18 cellular contexts compared by ENCODE assay signal in the genomic region with DNA sequence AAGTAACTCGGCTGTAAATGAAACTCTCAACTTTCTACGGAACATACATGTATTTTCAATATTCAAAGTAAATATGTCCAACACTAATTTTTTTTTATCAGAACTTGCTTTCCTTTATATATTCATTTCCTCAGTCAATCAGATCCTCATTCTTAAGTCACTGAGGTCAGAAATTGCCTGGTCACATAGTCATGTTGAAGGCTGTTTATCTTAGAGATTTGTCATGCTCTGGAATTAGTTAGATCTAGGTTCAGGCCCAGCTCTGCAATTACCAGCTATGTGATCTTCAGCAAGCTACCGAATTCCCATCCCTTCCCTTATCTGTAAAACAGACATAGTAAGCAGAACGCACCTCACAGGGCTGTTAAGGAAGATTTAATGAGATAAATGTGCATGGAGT.
DNase-seq lines count a peak whose midpoint lies in the region; ATAC-seq and TF ChIP-seq lines count a peak whose summit lies in the region.
"Had no signal": no experiment of that assay in that cellular context is flagged by ENCODE, and none has a peak within 500 bp of the region (broad histone marks: within the 10 kb centered on the region; RNA-seq: fewer than 3 reads in every experiment).

No MANE protein-coding gene starts in this region.

- H3K36me3 ChIP-seq in naive thymus-derived CD4-positive, alpha-beta T cell (ENCODE audit: control insufficient read depth in 2 of 3, insufficient read depth in 3 of 3, low read length in 3 of 3), result no peaks in the 10 kb centered on the region
- H3K36me3 ChIP-seq: BLaER1, stomach had no signal

- no peaks in the 10 kb centered on the region for H3K9me3 ChIP-seq in naive thymus-derived CD4-positive, alpha-beta T cell (ENCODE audit: control insufficient read depth in 2 of 3, low read length in 3 of 3)
- H3K9me3 ChIP-seq: BLaER1 had no signal

- H3K9me3 Mint-ChIP-seq in naive thymus-derived CD4-positive, alpha-beta T cell, result peaks cover 0 to 15% (median 3%) of the 10 kb centered on the region in 11 donors
- H3K9me3 Mint-ChIP-seq in T-helper 2 cell treated with Interferon-gamma antibody and Interleukin-4, amounts not matched to agents 5 μg/mL and 100 μg/mL, for 36 hours, result no peaks in the 10 kb centered on the region

- no peaks in the 10 kb centered on the region for H3K4me1 Mint-ChIP-seq in naive thymus-derived CD4-positive, alpha-beta T cell
- no peaks in the 10 kb centered on the region for H3K4me1 Mint-ChIP-seq in T-helper 2 cell treated with Interferon-gamma antibody and Interleukin-4, amounts not matched to agents 5 μg/mL and 100 μg/mL, for 36 hours (ENCODE audit: low read depth)

- DNase-seq in AG20443 (ENCODE audit: low spot score) (peak; percentile 42), LoVo (ENCODE audit: low spot score) (peak; percentile 25), choroid plexus epithelial cell (ENCODE audit: low read depth) (peak; percentile 54), myocyte (ENCODE audit: low read depth) (peak; percentile 46), GM10266 (ENCODE audit: extremely low spot score) (no peak), DMS53 (lab: John Stamatoyannopoulos, UW) (no peak)
- DNase-seq in naive thymus-derived CD4-positive, alpha-beta T cell, result no peak
- no peak for DNase-seq in T-helper 2 cell treated with Interferon-gamma antibody and Interleukin-4, amounts not matched to agents 5 μg/mL and 100 μg/mL, for 36 hours (ENCODE audit: low spot score)
- DNase-seq: activated CD8-positive, alpha-beta T cell treated with anti-CD3 and anti-CD28 coated beads, Interleukin-2, amount 10 ng/mL, durations not matched to agents 7 days and 5 days; activated gamma-delta T cell; DMS79; effector memory CD8-positive, alpha-beta T cell; glutamatergic neuron; islet precursor cell; NCI-H1092 treated with DMSO at 0.1 percent for 48 hours; stomach had no signal

- CTCF ChIA-PET in naive thymus-derived CD4-positive, alpha-beta T cell (lab: Charles Lee), result no interaction called here

- no peaks in the 10 kb centered on the region for H3K36me3 Mint-ChIP-seq in naive thymus-derived CD4-positive, alpha-beta T cell
- no peaks in the 10 kb centered on the region for H3K36me3 Mint-ChIP-seq in T-helper 2 cell treated with Interferon-gamma antibody and Interleukin-4, amounts not matched to agents 5 μg/mL and 100 μg/mL, for 36 hours (ENCODE audit: low read depth)

- POLR2A ChIA-PET in naive thymus-derived CD4-positive, alpha-beta T cell (lab: Charles Lee), result no interaction called here

- no peak for TF ChIP-seq CTCF in choroid plexus epithelial cell (conservative IDR thresholded peaks at IDR 0.05; ENCODE audit: low read depth, low read length)
- TF ChIP-seq CTCF in GM10266 (IDR thresholded peaks at IDR 0.05; ENCODE audit: control insufficient read depth, insufficient read depth, low read depth, missing control alignments), result no peak

- H3K4me1 ChIP-seq in naive thymus-derived CD4-positive, alpha-beta T cell (ENCODE audit: control insufficient read depth in 2 of 2, insufficient read depth in 2 of 2, low read length in 2 of 2), result no peaks in the 10 kb centered on the region
- H3K4me1 ChIP-seq: BLaER1, stomach had no signal

- H3K27ac ChIP-seq in naive thymus-derived CD4-positive, alpha-beta T cell (ENCODE audit: low read depth, low read length), result no peak overlapping the region
- H3K27ac ChIP-seq: BLaER1, stomach had no signal

- intact Hi-C loops in naive thymus-derived CD4-positive, alpha-beta T cell (cut with micrococcal nuclease), result no loop called here

- no peak overlapping the region for H3K4me3 ChIP-seq in choroid plexus epithelial cell (ENCODE audit: low read depth, low read length)
- no peak overlapping the region for H3K4me3 ChIP-seq in naive thymus-derived CD4-positive, alpha-beta T cell (ENCODE audit: low read length)
- H3K4me3 ChIP-seq: BLaER1, GM12878, stomach had no signal

- H3K27me3 ChIP-seq in naive thymus-derived CD4-positive, alpha-beta T cell (ENCODE audit: control insufficient read depth in 2 of 2, insufficient read depth in 2 of 2, low read length in 2 of 2), result no peaks in the 10 kb centered on the region
- H3K27me3 ChIP-seq: BLaER1, stomach had no signal

- H3K4me3 Mint-ChIP-seq in naive thymus-derived CD4-positive, alpha-beta T cell, result no peak overlapping the region
- H3K4me3 Mint-ChIP-seq in T-helper 2 cell treated with Interferon-gamma antibody and Interleukin-4, amounts not matched to agents 5 μg/mL and 100 μg/mL, for 36 hours, result no peak overlapping the region
- H3K4me3 Mint-ChIP-seq: activated CD8-positive, alpha-beta T cell treated with anti-CD3 and anti-CD28 coated beads, Interleukin-2, amount 10 ng/mL, durations not matched to agents 7 days and 5 days; effector memory CD8-positive, alpha-beta T cell had no signal

- no peak for ATAC-seq in naive thymus-derived CD4-positive, alpha-beta T cell
- ATAC-seq: activated CD8-positive, alpha-beta T cell treated with anti-CD3 and anti-CD28 coated beads, Interleukin-2, amount 10 ng/mL, durations not matched to agents 7 days and 5 days; effector memory CD8-positive, alpha-beta T cell; GM12878 had no signal

- no peaks in the 10 kb centered on the region for H3K27me3 Mint-ChIP-seq in naive thymus-derived CD4-positive, alpha-beta T cell
- no peaks in the 10 kb centered on the region for H3K27me3 Mint-ChIP-seq in T-helper 2 cell treated with Interferon-gamma antibody and Interleukin-4, amounts not matched to agents 5 μg/mL and 100 μg/mL, for 36 hours (ENCODE audit: low read depth)
- H3K27me3 Mint-ChIP-seq: effector memory CD8-positive, alpha-beta T cell had no signal

- H3K27ac Mint-ChIP-seq in naive thymus-derived CD4-positive, alpha-beta T cell, result no peak overlapping the region
- H3K27ac Mint-ChIP-seq in T-helper 2 cell treated with Interferon-gamma antibody and Interleukin-4, amounts not matched to agents 5 μg/mL and 100 μg/mL, for 36 hours, result no peak overlapping the region
- H3K27ac Mint-ChIP-seq: activated CD8-positive, alpha-beta T cell treated with anti-CD3 and anti-CD28 coated beads, Interleukin-2, amount 10 ng/mL, durations not matched to agents 7 days and 5 days; effector memory CD8-positive, alpha-beta T cell had no signal

Comparison
In these comparisons a context has a peak if more than half of its experiments do, and no peak if none do; other contexts are left out.
1. DNase-seq: peak in AG20443 (single experiment), LoVo (single experiment), choroid plexus epithelial cell (single experiment) and myocyte (single experiment); none in GM10266 (single experiment), naive thymus-derived CD4-positive, alpha-beta T cell (0 of 9), T-helper 2 cell treated with Interferon-gamma antibody and Interleukin-4, amounts not matched to agents 5 μg/mL and 100 μg/mL, for 36 hours (single experiment) and DMS53 (single experiment).